Comparison of ENCODE assay signal across 9 cellular contexts in the genomic region with DNA sequence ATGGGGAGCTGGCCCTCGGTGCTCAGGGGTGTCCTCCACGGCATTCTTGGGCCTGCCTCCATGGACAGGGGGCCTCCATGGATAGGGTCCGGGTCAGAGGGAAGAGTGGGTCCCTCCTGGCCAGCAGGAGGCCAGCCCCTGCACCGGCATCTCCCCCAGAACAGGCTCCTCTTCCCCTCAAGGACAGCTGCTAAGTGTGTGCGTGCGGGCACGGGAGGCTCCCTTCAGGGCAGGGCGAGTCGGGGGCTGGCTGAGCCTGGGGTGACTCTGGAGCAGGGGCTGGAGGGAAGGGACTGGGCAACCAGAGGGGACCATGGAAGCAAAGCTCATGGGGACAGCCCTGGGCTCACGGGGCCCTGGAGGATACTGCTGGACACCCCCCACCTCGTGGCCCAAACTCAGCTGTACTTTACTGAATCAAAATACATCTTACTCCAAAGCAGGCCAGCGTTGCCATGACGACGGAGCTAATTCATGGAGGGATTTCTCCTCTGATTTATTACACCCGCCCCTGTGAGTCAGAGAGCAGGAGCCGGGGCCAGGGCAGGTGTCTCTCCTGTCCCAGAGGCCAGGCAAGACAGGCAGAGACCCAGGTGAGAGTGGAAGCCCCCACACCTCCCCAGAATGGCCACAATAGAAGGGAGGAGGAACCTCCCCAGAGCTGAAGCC.
DNase-seq lines count a peak whose midpoint lies in the region; FAIRE-seq and TF ChIP-seq lines count a peak whose summit lies in the region.
"Had no signal": no experiment of that assay in that cellular context is flagged by ENCODE, and none has a peak within 500 bp of the region (broad histone marks: within the 10 kb centered on the region; RNA-seq: fewer than 3 reads in every experiment).

No MANE protein-coding gene starts in this region.

- FAIRE-seq in RCC 7860 (lab: Jason Lieb, UNC) = no peak

- TF ChIP-seq CTCF in 22Rv1 (IDR thresholded peaks at IDR 0.05) = no peak

- 0 out of 2 replicates have a peak overlapping the region, but pooled peaks have one; percentile 50 for H3K27ac ChIP-seq in 22Rv1

- DNase-seq in COR-L47 (lab: John Stamatoyannopoulos, UW) (peak; percentile 47), RCC 7860 (ENCODE audit: low spot score) (peak; percentile 45), fibroblast of peridontal ligament (ENCODE audit: extremely low read depth) (peak; percentile 21), globus pallidus (ENCODE audit: low spot score) (no peak)
- no peak for DNase-seq in activated CD8-positive, alpha-beta memory T cell treated with anti-CD3 and anti-CD28 coated beads for 24 hours
- DNase-seq in stimulated activated CD4-positive, alpha-beta T cell treated with anti-CD3 and anti-CD28 coated beads, Interleukin-2, amount 100 ng/mL, for 24 hours = no peak
- DNase-seq in effector CD4-positive, alpha-beta T cell = no peak
- DNase-seq: NCI-H446 treated with DMSO at 0.1 percent for 48 hours had no signal

Comparison
In these comparisons a context has a peak if more than half of its experiments do, and no peak if none do; other contexts are left out.
1. DNase-seq: peak in COR-L47 (single experiment), RCC 7860 (single experiment) and fibroblast of peridontal ligament (single experiment); none in activated CD8-positive, alpha-beta memory T cell treated with anti-CD3 and anti-CD28 coated beads for 24 hours (single experiment), stimulated activated CD4-positive, alpha-beta T cell treated with anti-CD3 and anti-CD28 coated beads, Interleukin-2, amount 100 ng/mL, for 24 hours (0 of 2), effector CD4-positive, alpha-beta T cell (single experiment) and globus pallidus (single experiment).